ENCODE assay signal across 16 cellular contexts in the genomic region with DNA sequence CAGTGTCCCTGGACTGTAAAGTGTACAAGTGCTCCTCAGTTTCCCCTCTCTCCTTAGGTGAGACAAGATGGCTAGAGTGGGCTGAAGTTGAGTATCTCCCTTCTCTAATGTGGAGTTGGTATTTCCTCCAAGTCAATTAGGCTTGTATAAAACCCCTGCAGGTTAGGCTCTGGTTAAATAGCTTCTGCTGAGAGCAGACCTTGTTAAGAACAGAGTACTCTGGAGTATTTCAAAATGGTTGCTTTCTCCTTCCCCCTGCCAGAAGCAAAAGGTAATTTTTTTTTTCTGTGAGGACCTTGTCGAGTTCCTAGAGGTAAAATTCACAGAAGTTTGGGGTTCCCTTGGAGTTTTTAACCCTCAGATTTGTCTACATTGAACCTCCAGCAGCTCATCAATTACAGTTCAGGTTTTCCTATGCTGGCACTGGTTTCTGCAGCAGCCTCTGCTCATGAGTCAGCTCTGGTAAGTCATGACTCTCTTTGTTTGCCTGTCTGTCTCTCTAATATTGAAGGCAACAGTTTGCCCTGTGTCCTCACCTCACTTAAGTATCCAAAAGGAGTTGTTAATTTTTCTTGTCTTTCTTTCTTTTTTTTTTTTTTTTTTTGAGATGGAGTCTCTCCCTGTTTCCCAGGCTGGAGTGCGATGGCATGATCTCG. TPM values are rescaled to one million over a fixed set of nuclear protein-coding genes. Genes with fewer than 3 reads are reported as not detected.
A peak's percentile ranks its signal among the peaks of the same experiment; 100 is the strongest.
DNase-seq lines count a peak whose midpoint lies in the region; ATAC-seq and TF ChIP-seq lines count a peak whose summit lies in the region.
"Had no signal": no experiment of that assay in that cellular context is flagged by ENCODE, and none has a peak within 500 bp of the region (broad histone marks: within the 10 kb centered on the region; RNA-seq: fewer than 3 reads in every experiment).

No MANE protein-coding gene starts in this region.

- peak overlapping the region; percentile 18 for H3K9ac ChIP-seq in mesenchymal stem cell (ENCODE audit: low read length)

- ATAC-seq in T-helper 17 cell (no peak), GM21723 (IDR thresholded peaks at IDR 0.05; ENCODE audit: unreplicated experiment) (no peak), omental fat pad (ENCODE audit: low FRiP score) (no peak)
- ATAC-seq: stimulated activated naive B cell treated with anti-CD40 and anti-IgM and Interleukin-4, amounts not matched to agents 10 μg/mL and 1 μg/mL and 100 μg/mL, for 72 hours had no signal

- no peak overlapping the region for H2BK5ac ChIP-seq in mesenchymal stem cell (ENCODE audit: low read depth, low read length, poor library complexity, severe bottlenecking)

- H3K18ac ChIP-seq in mesenchymal stem cell (ENCODE audit: low read depth in 1 of 2, low read length in 2 of 2), result no peak overlapping the region

- H3K9me3 ChIP-seq in MG63, result peaks cover 6% of the 10 kb centered on the region; the same call in 1 of the 2 replicates
- H3K9me3 ChIP-seq in mesenchymal stem cell (ENCODE audit: control insufficient read depth, low read length), result no peaks in the 10 kb centered on the region
- H3K9me3 ChIP-seq in T-helper 17 cell (ENCODE audit: control insufficient read depth, low read length, poor library complexity, severe bottlenecking), result no peaks in the 10 kb centered on the region
- H3K9me3 ChIP-seq: adrenal gland, BE2C had no signal

- H3K36me3 ChIP-seq in MG63 (no peaks in the 10 kb centered on the region), mesenchymal stem cell (ENCODE audit: control insufficient read depth in 1 of 2, insufficient read depth in 2 of 2, low read depth in 1 of 2, low read length in 2 of 2) (no peaks in the 10 kb centered on the region)
- H3K36me3 ChIP-seq: adrenal gland, BE2C, neutrophil, SJCRH30 had no signal

- H3K4me3 Mint-ChIP-seq in T-helper 17 cell, result no peak overlapping the region
- H3K4me3 Mint-ChIP-seq: stimulated activated naive B cell treated with anti-CD40 and anti-IgM and Interleukin-4, amounts not matched to agents 10 μg/mL and 1 μg/mL and 100 μg/mL, for 72 hours had no signal

- no peak overlapping the region for H2BK120ac ChIP-seq in mesenchymal stem cell (ENCODE audit: low read depth, low read length)

- DNase-seq in AG20443 (ENCODE audit: low spot score) (peak; percentile 51), MG63 (peak; percentile 54), cardiac fibroblast (ENCODE audit: low read depth in 2 of 2) (peak; percentile 18 to 64), mesenchymal stem cell (peak; percentile 18), cerebellum (ENCODE audit: low spot score) (no peak), T-helper 17 cell (no peak), omental fat pad (ENCODE audit: low spot score) (no peak)
- DNase-seq: activated CD4-positive, alpha-beta T cell treated with anti-CD3 and anti-CD28 coated beads, Interleukin-2, amount 50 U/mL, for 48 hours; adrenal gland; BE2C; NCI-H1092 treated with DMSO at 0.1 percent for 48 hours; SJCRH30; stimulated activated naive B cell treated with anti-CD40 and anti-IgM and Interleukin-4, amounts not matched to agents 10 μg/mL and 1 μg/mL and 100 μg/mL, for 72 hours had no signal

- H3K14ac ChIP-seq in mesenchymal stem cell (ENCODE audit: low read length in 2 of 2), result no peak overlapping the region

- no peak overlapping the region for H2AFZ ChIP-seq in mesenchymal stem cell (ENCODE audit: low read depth, low read length)

- no peak overlapping the region for H2BK12ac ChIP-seq in mesenchymal stem cell (ENCODE audit: low read length in 2 of 2)

- peaks cover 16% of the 10 kb centered on the region for H3K4me1 Mint-ChIP-seq in T-helper 17 cell
- H3K4me1 Mint-ChIP-seq: stimulated activated naive B cell treated with anti-CD40 and anti-IgM and Interleukin-4, amounts not matched to agents 10 μg/mL and 1 μg/mL and 100 μg/mL, for 72 hours had no signal

- H3K36me3 Mint-ChIP-seq in T-helper 17 cell (ENCODE audit: low read depth), result peaks cover 2% of the 10 kb centered on the region

- no peaks in the 10 kb centered on the region for H3K4me1 ChIP-seq in mesenchymal stem cell (ENCODE audit: control insufficient read depth, insufficient read depth, low read depth, low read length)
- H3K4me1 ChIP-seq: adrenal gland, BE2C, SJCRH30 had no signal

- no peak overlapping the region for H3K4ac ChIP-seq in mesenchymal stem cell (ENCODE audit: low read depth in 1 of 2, low read length in 2 of 2)

- no peak overlapping the region for H4K8ac ChIP-seq in mesenchymal stem cell (ENCODE audit: low read length)

- TF ChIP-seq CTCF in cardiac fibroblast (IDR thresholded peaks at IDR 0.05; ENCODE audit: low read depth, low read length), result no peak
- no peak for TF ChIP-seq CTCF in omental fat pad (IDR thresholded peaks at IDR 0.05)

- H3K23ac ChIP-seq in mesenchymal stem cell (ENCODE audit: low read length in 2 of 2), result no peak overlapping the region

- H3K27me3 Mint-ChIP-seq in T-helper 17 cell, result no peaks in the 10 kb centered on the region

- H3K4me2 ChIP-seq in mesenchymal stem cell (ENCODE audit: low read length, poor library complexity, severe bottlenecking), result no peak overlapping the region

- H3K27ac Mint-ChIP-seq in T-helper 17 cell, result no peak overlapping the region
- H3K27ac Mint-ChIP-seq: stimulated activated naive B cell treated with anti-CD40 and anti-IgM and Interleukin-4, amounts not matched to agents 10 μg/mL and 1 μg/mL and 100 μg/mL, for 72 hours had no signal

- H2AK5ac ChIP-seq in mesenchymal stem cell (ENCODE audit: low read length, severe bottlenecking), result no peak overlapping the region

- no peak overlapping the region for H2BK15ac ChIP-seq in mesenchymal stem cell (ENCODE audit: low read depth, poor library complexity, severe bottlenecking)

- H3K4me3 ChIP-seq in MG63 (no peak overlapping the region), cardiac fibroblast (replicated peaks in 1 of 2; ENCODE audit: low read depth in 2 of 2, low read length in 2 of 2) (no peak overlapping the region), mesenchymal stem cell (ENCODE audit: insufficient read depth in 1 of 2, low read depth in 1 of 2, low read length in 2 of 2) (no peak overlapping the region)
- H3K4me3 ChIP-seq: adrenal gland, SJCRH30, skin epidermis had no signal

- no peaks in the 10 kb centered on the region for H3K79me1 ChIP-seq in mesenchymal stem cell (replicated peaks; ENCODE audit: low read length, poor library complexity, severe bottlenecking)

- WGBS in mesenchymal stem cell, result 76% methylated on average over 3 of the region's 3 CpGs

- H3K27ac ChIP-seq in mesenchymal stem cell (ENCODE audit: low read length, poor library complexity, severe bottlenecking), result no peak overlapping the region
- H3K27ac ChIP-seq: adrenal gland, neutrophil, SJCRH30, skin epidermis had no signal

- H3K27me3 ChIP-seq in MG63, result no peaks in the 10 kb centered on the region
- no peaks in the 10 kb centered on the region for H3K27me3 ChIP-seq in mesenchymal stem cell (ENCODE audit: control insufficient read depth in 1 of 2, insufficient read depth in 1 of 2, low read length in 2 of 2)
- H3K27me3 ChIP-seq: adrenal gland, BE2C, neutrophil, SJCRH30 had no signal

- no peak overlapping the region for H4K91ac ChIP-seq in mesenchymal stem cell (ENCODE audit: low read length)

RNA-seq across cellular contexts. Expression of gene GLIPR1, which starts 27.8 kb away (rescaled TPM):
- total RNA-seq in MG63 (2014; rRNA removed; shearing (Covaris generic); ENCODE audit: low replicate concordance), result 99.6 and 103 TPM in 2 replicates
- polyA plus RNA-seq in mesenchymal stem cell (2013, experiment 1 of 2), result 29.1 TPM
- polyA plus RNA-seq in mesenchymal stem cell (2013, experiment 2 of 2), result 31.3 TPM
- total RNA-seq in cerebellum (2.9 TPM), T-helper 17 cell (100 to 1,000 TPM; 104 to 105 TPM), omental fat pad (10 to 100 TPM; 25.0 to 39.3 (median 32.8) TPM)

RNA-seq across cellular contexts. Expression of gene KRR1, which starts 58.6 kb away (rescaled TPM):
- 30.3 and 40.2 TPM in 2 replicates for total RNA-seq in MG63 (2014; rRNA removed; shearing (Covaris generic); ENCODE audit: low replicate concordance)
- polyA plus RNA-seq in mesenchymal stem cell (2013, experiment 1 of 2), result 57.8 TPM
- 61.2 TPM for polyA plus RNA-seq in mesenchymal stem cell (2013, experiment 2 of 2)
- 41.6 TPM for total RNA-seq in cerebellum
- 100 to 1,000 TPM in 1 of 2 donors, 10 to 100 TPM in 1; 98.0 to 123 TPM for total RNA-seq in T-helper 17 cell
- 10 to 100 TPM; 28.8 to 39.9 (median 34.3) TPM for total RNA-seq in omental fat pad

Comparison
In these comparisons a context has a peak if more than half of its experiments do, and no peak if none do; other contexts are left out.
1. DNase-seq: peak in AG20443 (single experiment), MG63 (single experiment), cardiac fibroblast (2 of 2) and mesenchymal stem cell (single experiment); none in cerebellum (single experiment), T-helper 17 cell (0 of 3) and omental fat pad (single experiment).